Comparison of ENCODE assay signal across 9 cellular contexts in genomic region chr2:33484042-33484621, GRCh38. TPM values are rescaled to one million over a fixed set of nuclear protein-coding genes. Genes with fewer than 3 reads are reported as not detected.
A peak's percentile ranks its signal among the peaks of the same experiment; 100 is the strongest.
DNase-seq lines count a peak whose midpoint lies in the region; ATAC-seq and TF ChIP-seq lines count a peak whose summit lies in the region.
"Had no signal": no experiment of that assay in that cellular context is flagged by ENCODE, and none has a peak within 500 bp of the region (broad histone marks: within the 10 kb centered on the region; RNA-seq: fewer than 3 reads in every experiment).

No MANE protein-coding gene starts in this region.

- H3K27ac Mint-ChIP-seq in activated T-helper 1 cell treated with anti-CD3 and anti-CD28 coated beads, Interleukin-12 subunit alpha, Interleukin-12 subunit beta, Interleukin-2, Interleukin-4 antibody, amounts not matched to agents 30 ng/mL and 10 ng/mL and 1 ng/mL, durations not matched to agents 14 hours and 24 hours and 36 hours: no peak overlapping the region
- no peak overlapping the region for H3K27ac Mint-ChIP-seq in CD8-positive, alpha-beta memory T cell

- peaks cover 84% of the 10 kb centered on the region for H3K79me2 ChIP-seq in OCI-LY3 (ENCODE audit: low read length)

- ATAC-seq in GM18498 (IDR thresholded peaks at IDR 0.05; ENCODE audit: unreplicated experiment) (peak; percentile 15), GM21528 (IDR thresholded peaks at IDR 0.05; ENCODE audit: low FRiP score, unreplicated experiment) (peak; percentile 31)

- POLR2A ChIA-PET in CD8-positive, alpha-beta memory T cell (lab: Charles Lee): no interaction called here

- H3K4me1 ChIP-seq in OCI-LY3 (ENCODE audit: low read length) (peaks cover 94% of the 10 kb centered on the region), mucosa of rectum (ENCODE audit: control insufficient read depth in 2 of 2, insufficient read depth in 2 of 2, low read length in 2 of 2) (no peaks in the 10 kb centered on the region)
- H3K4me1 ChIP-seq in CD8-positive, alpha-beta memory T cell (ENCODE audit: insufficient read depth, low read length): no peaks in the 10 kb centered on the region

- H3K4me2 ChIP-seq in OCI-LY3 (ENCODE audit: low read length): peak overlapping the region; percentile 85

- no peak for TF ChIP-seq CTCF in OCI-LY3 (IDR thresholded peaks at IDR 0.05; ENCODE audit: low read depth, low read length)

- H3K36me3 ChIP-seq in OCI-LY3 (replicated peaks; ENCODE audit: low read depth, low read length) (peaks cover 48% of the 10 kb centered on the region), mucosa of rectum (ENCODE audit: control insufficient read depth in 2 of 2, insufficient read depth in 2 of 2, low read length in 2 of 2) (no peaks in the 10 kb centered on the region)
- no peaks in the 10 kb centered on the region for H3K36me3 ChIP-seq in CD8-positive, alpha-beta memory T cell (ENCODE audit: insufficient read depth, low read length)
- H3K36me3 ChIP-seq: MG63 had no signal

- H3K9me3 Mint-ChIP-seq in activated T-helper 1 cell treated with anti-CD3 and anti-CD28 coated beads, Interleukin-12 subunit alpha, Interleukin-12 subunit beta, Interleukin-2, Interleukin-4 antibody, amounts not matched to agents 30 ng/mL and 10 ng/mL and 1 ng/mL, durations not matched to agents 14 hours and 24 hours and 36 hours: peaks cover 21% of the 10 kb centered on the region
- H3K9me3 Mint-ChIP-seq in CD8-positive, alpha-beta memory T cell: peaks cover 0 to 4% (median 2%) of the 10 kb centered on the region in 5 donors

- H3K4me3 Mint-ChIP-seq in activated T-helper 1 cell treated with anti-CD3 and anti-CD28 coated beads, Interleukin-12 subunit alpha, Interleukin-12 subunit beta, Interleukin-2, Interleukin-4 antibody, amounts not matched to agents 30 ng/mL and 10 ng/mL and 1 ng/mL, durations not matched to agents 14 hours and 24 hours and 36 hours: no peak overlapping the region
- no peak overlapping the region for H3K4me3 Mint-ChIP-seq in CD8-positive, alpha-beta memory T cell

- CTCF ChIA-PET in CD8-positive, alpha-beta memory T cell (lab: Charles Lee): no interaction called here

- H3K27me3 Mint-ChIP-seq in activated T-helper 1 cell treated with anti-CD3 and anti-CD28 coated beads, Interleukin-12 subunit alpha, Interleukin-12 subunit beta, Interleukin-2, Interleukin-4 antibody, amounts not matched to agents 30 ng/mL and 10 ng/mL and 1 ng/mL, durations not matched to agents 14 hours and 24 hours and 36 hours (ENCODE audit: insufficient read depth): peaks cover 2% of the 10 kb centered on the region
- no peaks in the 10 kb centered on the region for H3K27me3 Mint-ChIP-seq in CD8-positive, alpha-beta memory T cell

- H3K9me3 ChIP-seq in OCI-LY3 (ENCODE audit: insufficient read depth, low read length) (peaks cover 10% of the 10 kb centered on the region; the same call in 1 of the 2 replicates), mucosa of rectum (ENCODE audit: control insufficient read depth in 2 of 2, low read length in 2 of 2) (no peaks in the 10 kb centered on the region)
- H3K9me3 ChIP-seq in CD8-positive, alpha-beta memory T cell (ENCODE audit: low read length): no peaks in the 10 kb centered on the region

- H3K27ac ChIP-seq in OCI-LY3 (ENCODE audit: low read length): peak overlapping the region; percentile 97
- H3K27ac ChIP-seq in mucosa of rectum (ENCODE audit: low read depth in 2 of 2, low read length in 2 of 2): peak overlapping the region; percentile 16 to 22
- H3K27ac ChIP-seq in CD8-positive, alpha-beta memory T cell (ENCODE audit: low read depth, low read length): no peak overlapping the region

- H3K4me1 Mint-ChIP-seq in activated T-helper 1 cell treated with anti-CD3 and anti-CD28 coated beads, Interleukin-12 subunit alpha, Interleukin-12 subunit beta, Interleukin-2, Interleukin-4 antibody, amounts not matched to agents 30 ng/mL and 10 ng/mL and 1 ng/mL, durations not matched to agents 14 hours and 24 hours and 36 hours (ENCODE audit: low read depth): peaks cover 29% of the 10 kb centered on the region
- peaks cover 1 to 11% (median 9%) of the 10 kb centered on the region in 3 donors for H3K4me1 Mint-ChIP-seq in CD8-positive, alpha-beta memory T cell

- no peak overlapping the region for H2AFZ ChIP-seq in OCI-LY3 (ENCODE audit: low read depth, low read length)

- H3K9ac ChIP-seq in OCI-LY3 (ENCODE audit: low read length) (peak overlapping the region; percentile 83), mucosa of rectum (ENCODE audit: low read depth in 1 of 2, low read length in 2 of 2) (no peak overlapping the region)

- H3K4me3 ChIP-seq in OCI-LY3 (ENCODE audit: low read length) (peak overlapping the region; percentile 44), mucosa of rectum (ENCODE audit: low read length in 2 of 2) (no peak overlapping the region)
- no peak overlapping the region for H3K4me3 ChIP-seq in CD8-positive, alpha-beta memory T cell (ENCODE audit: low read length)
- H3K4me3 ChIP-seq: MG63 had no signal

- intact Hi-C loops in activated T-helper 1 cell treated with anti-CD3 and anti-CD28 coated beads, Interleukin-12 subunit alpha, Interleukin-12 subunit beta, Interleukin-2, Interleukin-4 antibody, amounts not matched to agents 30 ng/mL and 10 ng/mL and 1 ng/mL, durations not matched to agents 14 hours and 24 hours and 36 hours (cut with micrococcal nuclease): loop anchor here (1.0 kb wide), 2 partner anchors 8 to 13 kb away; partner anchors contain the start of gene RASGRP3

- peaks cover 16% of the 10 kb centered on the region for H3K36me3 Mint-ChIP-seq in activated T-helper 1 cell treated with anti-CD3 and anti-CD28 coated beads, Interleukin-12 subunit alpha, Interleukin-12 subunit beta, Interleukin-2, Interleukin-4 antibody, amounts not matched to agents 30 ng/mL and 10 ng/mL and 1 ng/mL, durations not matched to agents 14 hours and 24 hours and 36 hours (ENCODE audit: low read depth)
- peaks cover 2 to 17% (median 10%) of the 10 kb centered on the region in 3 donors for H3K36me3 Mint-ChIP-seq in CD8-positive, alpha-beta memory T cell

- no peaks in the 10 kb centered on the region for H4K20me1 ChIP-seq in OCI-LY3 (ENCODE audit: insufficient read depth, low read length)

- H3K27me3 ChIP-seq in OCI-LY3 (ENCODE audit: low read depth, low read length) (no peaks in the 10 kb centered on the region), mucosa of rectum (ENCODE audit: control insufficient read depth in 2 of 2, insufficient read depth in 2 of 2, low read length in 2 of 2) (no peaks in the 10 kb centered on the region)
- H3K27me3 ChIP-seq in CD8-positive, alpha-beta memory T cell (ENCODE audit: insufficient read depth, low read length, poor library complexity, severe bottlenecking): no peaks in the 10 kb centered on the region
- H3K27me3 ChIP-seq: MG63 had no signal

- DNase-seq in activated T-helper 1 cell treated with anti-CD3 and anti-CD28 coated beads, Interleukin-12 subunit alpha, Interleukin-12 subunit beta, Interleukin-2, Interleukin-4 antibody, amounts not matched to agents 30 ng/mL and 10 ng/mL and 1 ng/mL, durations not matched to agents 14 hours and 24 hours and 36 hours (ENCODE audit: low spot score): no peak
- no peak for DNase-seq in CD8-positive, alpha-beta memory T cell
- no peak for DNase-seq in T1000 (lab: John Stamatoyannopoulos, UW)
- DNase-seq in NK-92 treated with Interleukin-12 subunit alpha and Interleukin-12 subunit beta, amount 100 ng/mL, for 24 hours (lab: John Stamatoyannopoulos, UW): no peak
- DNase-seq: MG63 had no signal

RNA-seq across cellular contexts. Expression of gene RASGRP3, which starts 7.7 kb away (rescaled TPM):
- 3.6 and 4.1 TPM in 2 replicates for total RNA-seq in activated T-helper 1 cell treated with anti-CD3 and anti-CD28 coated beads, Interleukin-12 subunit alpha, Interleukin-12 subunit beta, Interleukin-2, Interleukin-4 antibody, amounts not matched to agents 30 ng/mL and 10 ng/mL and 1 ng/mL, durations not matched to agents 14 hours and 24 hours and 36 hours
- total RNA-seq in CD8-positive, alpha-beta memory T cell: 1 to 10 TPM; 3.1 to 3.5 TPM
- polyA plus RNA-seq in CD8-positive, alpha-beta memory T cell: 3.6 TPM
